In genomic region chr16:17471745-17472075, GRCh38 we compare ENCODE assay signal across 9 cellular contexts. TPM values are rescaled to one million over a fixed set of nuclear protein-coding genes. Genes with fewer than 3 reads are reported as not detected.
A peak's percentile ranks its signal among the peaks of the same experiment; 100 is the strongest.
DNase-seq lines count a peak whose midpoint lies in the region; ATAC-seq and TF ChIP-seq lines count a peak whose summit lies in the region.
"Had no signal": no experiment of that assay in that cellular context is flagged by ENCODE, and none has a peak within 500 bp of the region (broad histone marks: within the 10 kb centered on the region; RNA-seq: fewer than 3 reads in every experiment).

No MANE protein-coding gene starts in this region.

- H3K4me1 ChIP-seq in adipocyte (ENCODE audit: control insufficient read depth, insufficient read depth, low read length) (peaks cover 42% of the 10 kb centered on the region), mesenchymal stem cell (ENCODE audit: control insufficient read depth, insufficient read depth, low read depth, low read length) (peaks cover 6% of the 10 kb centered on the region), tibial artery (peaks cover 0 to 46% (median 33%) of the 10 kb centered on the region in 4 donors)

- intact Hi-C loops in tibial artery (cut with DNase I; ENCODE audit: low total_unique reads), result loop anchor here (5.0 kb wide), 1 partner anchor 64 kb away; no protein-coding TSS in a partner anchor

- H3K9me3 Mint-ChIP-seq in activated T-cell treated with anti-CD3 and anti-CD28 coated beads, Interleukin-2, amount 50 U/mL, for 72 hours, result no peaks in the 10 kb centered on the region

- no peak overlapping the region for H2BK120ac ChIP-seq in mesenchymal stem cell (ENCODE audit: low read depth, low read length)

- peaks cover 33% of the 10 kb centered on the region for H3K27me3 Mint-ChIP-seq in activated T-cell treated with anti-CD3 and anti-CD28 coated beads, Interleukin-2, amount 50 U/mL, for 72 hours (ENCODE audit: low read depth)

- peak overlapping the region; percentile 87 for H3K9ac ChIP-seq in adipocyte (ENCODE audit: low read length)
- peak overlapping the region; percentile 92 for H3K9ac ChIP-seq in mesenchymal stem cell (ENCODE audit: low read length)

- no peak overlapping the region for H3K14ac ChIP-seq in mesenchymal stem cell (ENCODE audit: low read length in 2 of 2)

- no peak for ATAC-seq in activated T-cell treated with anti-CD3 and anti-CD28 coated beads, Interleukin-2, amount 50 U/mL, for 72 hours (replicated peaks in 1 of 2)

- H2BK15ac ChIP-seq in mesenchymal stem cell (ENCODE audit: low read depth, poor library complexity, severe bottlenecking), result no peak overlapping the region

- H3K9me3 ChIP-seq in adipocyte (ENCODE audit: control insufficient read depth, low read length) (no peaks in the 10 kb centered on the region), mesenchymal stem cell (ENCODE audit: control insufficient read depth, low read length) (no peaks in the 10 kb centered on the region), tibial artery (no peaks in the 10 kb centered on the region)

- H3K4me2 ChIP-seq in mesenchymal stem cell (ENCODE audit: low read length, poor library complexity, severe bottlenecking), result no peak overlapping the region

- H4K8ac ChIP-seq in mesenchymal stem cell (ENCODE audit: low read length), result no peak overlapping the region

- no peak overlapping the region for H2BK5ac ChIP-seq in mesenchymal stem cell (ENCODE audit: low read depth, low read length, poor library complexity, severe bottlenecking)

- H3K4me3 ChIP-seq in adipocyte (ENCODE audit: low read length), result peak overlapping the region; percentile 81
- H3K4me3 ChIP-seq in mesenchymal stem cell (ENCODE audit: insufficient read depth in 1 of 2, low read depth in 1 of 2, low read length in 2 of 2), result peak overlapping the region in 1 of 2 experiments; percentile 81
- H3K4me3 ChIP-seq in tibial artery, result peak overlapping the region; percentile 69 to 85

- H4K91ac ChIP-seq in mesenchymal stem cell (ENCODE audit: low read length), result no peak overlapping the region

- H3K27ac Mint-ChIP-seq in activated T-cell treated with anti-CD3 and anti-CD28 coated beads, Interleukin-2, amount 50 U/mL, for 72 hours, result no peak overlapping the region

- H3K36me3 ChIP-seq in adipocyte (ENCODE audit: control insufficient read depth, insufficient read depth, low read length, severe bottlenecking) (no peaks in the 10 kb centered on the region), mesenchymal stem cell (ENCODE audit: control insufficient read depth in 1 of 2, insufficient read depth in 2 of 2, low read depth in 1 of 2, low read length in 2 of 2) (peaks cover 0 to 2% of the 10 kb centered on the region in 2 experiments), tibial artery (no peaks in the 10 kb centered on the region)

- no peak for TF ChIP-seq CTCF in tibial artery (IDR thresholded peaks at IDR 0.05)

- H3K4me1 Mint-ChIP-seq in activated T-cell treated with anti-CD3 and anti-CD28 coated beads, Interleukin-2, amount 50 U/mL, for 72 hours (ENCODE audit: low read depth), result peaks cover 67% of the 10 kb centered on the region

- H3K27me3 ChIP-seq in adipocyte (replicated peaks; ENCODE audit: control insufficient read depth, insufficient read depth, low read length) (no peaks in the 10 kb centered on the region), mesenchymal stem cell (ENCODE audit: control insufficient read depth in 1 of 2, insufficient read depth in 1 of 2, low read length in 2 of 2) (peaks cover 0 to 44% of the 10 kb centered on the region in 2 experiments), tibial artery (no peaks in the 10 kb centered on the region)

- no peak overlapping the region for H2BK12ac ChIP-seq in mesenchymal stem cell (ENCODE audit: low read length in 2 of 2)

- H3K18ac ChIP-seq in mesenchymal stem cell (ENCODE audit: low read depth in 1 of 2, low read length in 2 of 2), result no peak overlapping the region

- no peak overlapping the region for H2AK5ac ChIP-seq in mesenchymal stem cell (ENCODE audit: low read length, severe bottlenecking)

- H3K36me3 Mint-ChIP-seq in activated T-cell treated with anti-CD3 and anti-CD28 coated beads, Interleukin-2, amount 50 U/mL, for 72 hours (ENCODE audit: insufficient read depth in 2 of 2), result peaks cover 4 to 5% of the 10 kb centered on the region in 2 donors

- H3K4ac ChIP-seq in mesenchymal stem cell (ENCODE audit: low read depth in 1 of 2, low read length in 2 of 2), result no peak overlapping the region

- peak overlapping the region; percentile 47 to 83 for H3K4me3 Mint-ChIP-seq in activated T-cell treated with anti-CD3 and anti-CD28 coated beads, Interleukin-2, amount 50 U/mL, for 72 hours

- no peak overlapping the region for H3K23ac ChIP-seq in mesenchymal stem cell (ENCODE audit: low read length in 2 of 2)

- WGBS in mesenchymal stem cell, result 75% methylated on average over 8 of the region's 8 CpGs

- no peak overlapping the region for H2AFZ ChIP-seq in mesenchymal stem cell (ENCODE audit: low read depth, low read length)

- no peak for DNase-seq in activated T-cell treated with anti-CD3 and anti-CD28 coated beads, Interleukin-2, amount 50 U/mL, for 72 hours
- DNase-seq in activated T-cell treated with anti-CD3 and anti-CD28 coated beads, Interleukin-2, amount 50 U/mL, for 1 hour, result no peak
- DNase-seq in adipocyte (ENCODE audit: low read depth) (peak; percentile 82), mesenchymal stem cell (no peak), tibial artery (no peak), NCI-H524 treated with DMSO at 0.1 percent for 48 hours (lab: John Stamatoyannopoulos, UW) (no peak), SW 1271 (lab: John Stamatoyannopoulos, UW) (no peak)
- no peak for DNase-seq in stimulated activated CD4-positive, alpha-beta T cell treated with anti-CD3 and anti-CD28 coated beads, Interleukin-4, amount 100 ng/mL, for 24 hours

- no peaks in the 10 kb centered on the region for H3K79me1 ChIP-seq in mesenchymal stem cell (replicated peaks; ENCODE audit: low read length, poor library complexity, severe bottlenecking)

- H3K27ac ChIP-seq in mesenchymal stem cell (ENCODE audit: low read length, poor library complexity, severe bottlenecking) (no peak overlapping the region), tibial artery (peak overlapping the region; percentile 99 to 100)

RNA-seq across cellular contexts. Expression of gene XYLT1, which starts 0.9 kb away (rescaled TPM):
- total RNA-seq in activated T-cell treated with anti-CD3 and anti-CD28 coated beads, Interleukin-2, amount 50 U/mL, for 72 hours, result 10 to 100 TPM; 17.1 to 17.9 TPM
- polyA plus RNA-seq in mesenchymal stem cell (2013, experiment 1 of 2), result 0.01 TPM
- 0.03 TPM for polyA plus RNA-seq in mesenchymal stem cell (2013, experiment 2 of 2)
- total RNA-seq: PC-3 had no signal
